In genomic region chr6:138393871-138394783, GRCh38 we compare ENCODE assay signal across 21 cellular contexts. TPM values are rescaled to one million over a fixed set of nuclear protein-coding genes. Genes with fewer than 3 reads are reported as not detected.
DNase-seq lines count a peak whose midpoint lies in the region; ATAC-seq, FAIRE-seq and TF ChIP-seq lines count a peak whose summit lies in the region.
"Had no signal": no experiment of that assay in that cellular context is flagged by ENCODE, and none has a peak within 500 bp of the region (broad histone marks: within the 10 kb centered on the region; RNA-seq: fewer than 3 reads in every experiment).

No MANE protein-coding gene starts in this region.

- no TSS peak for BruUV-seq in GM12878 (replicated peaks; lab: Mats Ljungman, UMichigan)

- H3K9me2 ChIP-seq in MM.1S (replicated peaks; ENCODE audit: insufficient read depth, low read length) = no peaks in the 10 kb centered on the region

- RAD21 ChIA-PET in GM12878 (lab: Charles Lee; ENCODE audit: unreplicated experiment) = no interaction called here

- H3K4me2 ChIP-seq in MM.1S (ENCODE audit: low read depth, low read length) = peak overlapping the region; percentile 35; the same call in 1 of the 2 replicates
- H3K4me2 ChIP-seq in GM12878 (ENCODE audit: control insufficient read depth, insufficient read depth) = no peak overlapping the region

- in situ Hi-C loops in GM12878 (cut with MboI) = no loop called here

- no peak for TF ChIP-seq EP300 in GM12878 (IDR thresholded peaks at IDR 0.05; ENCODE audit: borderline replicate concordance in 1 of 2, control insufficient read depth in 1 of 2, low read depth in 2 of 2, low read length in 2 of 2)

- DNase-seq in Right ventricle myocardium inferior (ENCODE audit: missing footprints) = no peak
- no peak for DNase-seq in right atrium auricular region (ENCODE audit: low spot score)
- DNase-seq in MM.1S = no peak
- no peak for DNase-seq in GM12878 (ENCODE audit: low read depth, low spot score)
- DNase-seq in aorta = no peak
- no peak for DNase-seq in NCI-H187 (lab: John Stamatoyannopoulos, UW)
- DNase-seq in urothelium cell line (ENCODE audit: low spot score) = no peak
- DNase-seq: activated CD8-positive, alpha-beta T cell treated with anti-CD3 and anti-CD28 coated beads, Interleukin-2, amount 10 ng/mL, durations not matched to agents 7 days and 5 days; amygdala; NCI-H1092; RPMI8226; small intestine; stomach; uterus had no signal

- TF ChIP-seq CTCF in right atrium auricular region (IDR thresholded peaks at IDR 0.05) (no peak), MM.1S (IDR thresholded peaks at IDR 0.05; ENCODE audit: low read length) (no peak), GM12878 (IDR thresholded peaks at IDR 0.05 in 2 of 3, conservative IDR thresholded peaks at IDR 0.05 in 1 of 3; ENCODE audit: control insufficient read depth in 2 of 3, extremely low read depth in 1 of 3, insufficient read depth in 1 of 3, low read depth in 3 of 3, low read length in 3 of 3) (no peak)

- no peak for TF ChIP-seq RAD21 in GM12878 (IDR thresholded peaks at IDR 0.05; ENCODE audit: insufficient read depth, low read depth, low read length)

- H3K9me3 ChIP-seq in right atrium auricular region = no peaks in the 10 kb centered on the region
- no peaks in the 10 kb centered on the region for H3K9me3 ChIP-seq in MM.1S (replicated peaks; ENCODE audit: insufficient read depth, low read length)
- no peaks in the 10 kb centered on the region for H3K9me3 ChIP-seq in GM12878 (replicated peaks; ENCODE audit: control insufficient read depth, insufficient read depth, low read length)
- no peaks in the 10 kb centered on the region for H3K9me3 ChIP-seq in aorta (ENCODE audit: control insufficient read depth, low read length)
- H3K9me3 ChIP-seq: stomach, uterus had no signal

- H4K20me1 ChIP-seq in MM.1S (ENCODE audit: insufficient read depth, low read length) (no peaks in the 10 kb centered on the region), GM12878 (ENCODE audit: control insufficient read depth, insufficient read depth) (no peaks in the 10 kb centered on the region)

- TF ChIP-seq POLR2A in GM12878 (IDR thresholded peaks at IDR 0.05; ENCODE audit: low read depth, low read length) = no peak

- peak; percentile 90 for ATAC-seq in Right ventricle myocardium inferior
- peak; percentile 78 for ATAC-seq in GM12878
- peak; percentile 48 for ATAC-seq in aorta (ENCODE audit: low FRiP score)
- ATAC-seq in GM18907 (IDR thresholded peaks at IDR 0.05; ENCODE audit: unreplicated experiment) = no peak
- ATAC-seq: activated CD8-positive, alpha-beta T cell treated with anti-CD3 and anti-CD28 coated beads, Interleukin-2, amount 10 ng/mL, durations not matched to agents 7 days and 5 days had no signal

- H3K4me3 ChIP-seq in right atrium auricular region = no peak overlapping the region
- no peak overlapping the region for H3K4me3 ChIP-seq in MM.1S (ENCODE audit: low read length)
- H3K4me3 ChIP-seq in GM12878 = no peak overlapping the region
- no peak overlapping the region for H3K4me3 ChIP-seq in aorta (ENCODE audit: low read length in 2 of 2)
- H3K4me3 ChIP-seq: stomach, uterus had no signal

- H3K27me3 ChIP-seq in right atrium auricular region (no peaks in the 10 kb centered on the region), MM.1S (replicated peaks; ENCODE audit: insufficient read depth, low read length) (no peaks in the 10 kb centered on the region), GM12878 (replicated peaks in 1 of 2; ENCODE audit: control insufficient read depth in 2 of 2, insufficient read depth in 2 of 2, low read length in 1 of 2) (no peaks in the 10 kb centered on the region), aorta (ENCODE audit: control insufficient read depth in 1 of 2, insufficient read depth in 2 of 2, low read length in 1 of 2) (no peaks in the 10 kb centered on the region)
- H3K27me3 ChIP-seq: stomach, uterus had no signal

- POLR2A ChIA-PET in GM12878 (lab: Charles Lee) = interaction anchor here (0.6 kb wide), 1 partner anchor 632 kb away, joined by 3 read pairs; no protein-coding TSS in a partner anchor

- H2AFZ ChIP-seq in MM.1S (ENCODE audit: low read length) = 0 out of 2 replicates have a peak overlapping the region, but pooled peaks have one; percentile 9
- H2AFZ ChIP-seq in GM12878 (ENCODE audit: control insufficient read depth, low read depth, low read length) = no peak overlapping the region

- H3K9ac ChIP-seq in MM.1S (ENCODE audit: low read length) (no peak overlapping the region), GM12878 (ENCODE audit: control insufficient read depth, insufficient read depth, low read length) (no peak overlapping the region)

- H3K4me1 ChIP-seq in right atrium auricular region (peaks cover 0 to 12% of the 10 kb centered on the region in 2 donors), MM.1S (ENCODE audit: low read length) (peaks cover 10% of the 10 kb centered on the region), GM12878 (ENCODE audit: control insufficient read depth, insufficient read depth, low read length) (no peaks in the 10 kb centered on the region), aorta (ENCODE audit: control insufficient read depth in 1 of 2, insufficient read depth in 2 of 2, low read length in 2 of 2) (no peaks in the 10 kb centered on the region)
- H3K4me1 ChIP-seq: stomach, uterus had no signal

- H3K79me2 ChIP-seq in MM.1S (ENCODE audit: low read length) = no peaks in the 10 kb centered on the region
- no peaks in the 10 kb centered on the region for H3K79me2 ChIP-seq in GM12878 (ENCODE audit: control insufficient read depth, insufficient read depth, low read length)

- FAIRE-seq in GM12878 (lab: Jason Lieb, UNC) = no peak
- no peak for FAIRE-seq in urothelium cell line (lab: Jason Lieb, UNC)
- FAIRE-seq: GM18507, islet of Langerhans, small intestine, TTC549 had no signal

- SMC1A ChIA-PET in GM12878 (lab: Charles Lee; ENCODE audit: uncharacterized antibody, unreplicated experiment) = interaction anchor here (0.6 to 1.4 kb wide), 3 partner anchors 13 to 279 kb away, joined by 3 to 6 read pairs (median 3); no protein-coding TSS in a partner anchor

- no peak overlapping the region for H3K27ac ChIP-seq in right atrium auricular region
- peak overlapping the region; percentile 33; the same call in 1 of the 2 replicates for H3K27ac ChIP-seq in MM.1S (ENCODE audit: low read length)
- H3K27ac ChIP-seq in GM12878 (ENCODE audit: control insufficient read depth, insufficient read depth) = no peak overlapping the region
- H3K27ac ChIP-seq in aorta (ENCODE audit: low read depth in 1 of 2, low read length in 2 of 2) = no peak overlapping the region
- H3K27ac ChIP-seq: stomach, uterus had no signal

- 38% methylated on average over 5 of the region's 5 CpGs for WGBS in GM12878 (ENCODE audit: insufficient coverage, insufficient replicate concordance, low lambda C conversion rate, missing lambda C conversion rate)
- WGBS in aorta, 2 donors = 66 to 68% methylated on average over 5 of the region's 5 CpGs

- no peaks in the 10 kb centered on the region for H3K36me3 ChIP-seq in right atrium auricular region
- H3K36me3 ChIP-seq in MM.1S (replicated peaks; ENCODE audit: insufficient read depth, low read length) = no peaks in the 10 kb centered on the region
- no peaks in the 10 kb centered on the region for H3K36me3 ChIP-seq in GM12878 (ENCODE audit: control insufficient read depth in 2 of 2, insufficient read depth in 2 of 2, low read length in 1 of 2)
- no peaks in the 10 kb centered on the region for H3K36me3 ChIP-seq in aorta (ENCODE audit: control insufficient read depth in 1 of 2, insufficient read depth in 2 of 2, low read length in 1 of 2)
- H3K36me3 ChIP-seq: stomach, uterus had no signal

- intact Hi-C loops in Right ventricle myocardium inferior (cut with DNase I) = no loop called here
- intact Hi-C loops in GM12878 (cut with micrococcal nuclease; ENCODE audit: unreplicated experiment) = no loop called here
- intact Hi-C loops in aorta (cut with DNase I) = no loop called here

- no peaks in the 10 kb centered on the region for H3F3A ChIP-seq in MM.1S (ENCODE audit: insufficient read depth, low read length)

- CTCF ChIA-PET in GM12878 (lab: Yijun Ruan, JAX) = interaction anchor here (0.7 to 1.0 kb wide), 3 partner anchors 9 to 369 kb away, joined by 3 to 5 read pairs (median 3); no protein-coding TSS in a partner anchor

RNA-seq across cellular contexts. Expression of gene HEBP2, which starts 9.9 kb away (rescaled TPM):
- 103 TPM for total RNA-seq in Right ventricle myocardium inferior
- total RNA-seq in right atrium auricular region = 10 to 100 TPM; 41.0 to 49.2 TPM
- total RNA-seq in GM12878 (2013; cell fraction: nucleolus; rRNA removed) = 10.2 and 10.9 TPM in 2 replicates
- 13.1 and 15.2 TPM in 2 replicates for total RNA-seq in GM12878 (2014; rRNA removed)
- total RNA-seq in GM12878 (2014; rRNA removed; fragmentation: Illumina TruSeq; extraction: Trizol) = 7.0 and 7.4 TPM in 2 replicates
- total RNA-seq in GM12878 (2021) = 23.8 and 24.8 TPM in 2 replicates
- polyA plus RNA-seq in GM12878 (2011; ENCODE audit: low read depth) = 2.8 TPM
- polyA plus RNA-seq in GM12878 (2011; rRNA removed) = 25.2 and 52.2 TPM in 2 replicates
- 6.2 and 11.5 TPM in 2 replicates for polyA plus RNA-seq in GM12878 (2011; cell fraction: cytosol; rRNA removed)
- 10.9 and 12.1 TPM in 2 replicates for polyA plus RNA-seq in GM12878 (2011; cell fraction: nucleus; rRNA removed)
- 13.6 and 18.6 TPM in 2 replicates for polyA plus RNA-seq in GM12878 (2012)
- 3.9 and 5.3 TPM in 2 replicates for polyA plus RNA-seq in GM12878 (2014; fragmentation: Illumina TruSeq; extraction: Trizol)
- 10 to 100 TPM in 1 of 2 experiments, 1 to 10 TPM in 1; 3.8 to 17.2 TPM for polyA plus RNA-seq in GM12878 (2014; fragmentation: Nextera tagmentation; extraction: Ambion mirVana)
- 16.7 and 17.5 TPM in 2 replicates for polyA plus RNA-seq in GM12878 (2014; rRNA removed)
- polyA plus RNA-seq in GM12878 (2016; fragmentation: Nextera tagmentation; extraction: Ambion mirVana) = 10 to 100 TPM; 40.1 to 41.8 TPM
- polyA minus RNA-seq in GM12878 (2011; rRNA and poly(A)+ RNA removed) = 3.5 and 5.9 TPM in 2 replicates
- 2.2 and 4.4 TPM in 2 replicates for polyA minus RNA-seq in GM12878 (2011; cell fraction: cytosol; rRNA and poly(A)+ RNA removed)
- polyA minus RNA-seq in GM12878 (2011; cell fraction: nucleus; rRNA and poly(A)+ RNA removed) = 2.7 and 4.0 TPM in 2 replicates
- 10 to 100 TPM; 58.6 to 68.0 TPM for total RNA-seq in aorta
- polyA plus RNA-seq in aorta = 10 to 100 TPM; 13.3 to 22.8 TPM

RNA-seq across cellular contexts. Expression of gene SMIM28, which starts 16.4 kb away (rescaled TPM):
- not detected for total RNA-seq in Right ventricle myocardium inferior
- not detected for total RNA-seq in right atrium auricular region
- total RNA-seq in GM12878 (2013; cell fraction: nucleolus; rRNA removed) = not detected in 2 replicates
- total RNA-seq in GM12878 (2014; rRNA removed) = not detected in 2 replicates
- not detected in 2 replicates for total RNA-seq in GM12878 (2014; rRNA removed; fragmentation: Illumina TruSeq; extraction: Trizol)
- total RNA-seq in GM12878 (2021) = not detected in 2 replicates
- polyA plus RNA-seq in GM12878 (2011; ENCODE audit: low read depth) = not detected
- not detected in 2 replicates for polyA plus RNA-seq in GM12878 (2011; rRNA removed)
- polyA plus RNA-seq in GM12878 (2011; cell fraction: cytosol; rRNA removed) = not detected in 2 replicates
- polyA plus RNA-seq in GM12878 (2011; cell fraction: nucleus; rRNA removed) = not detected in 2 replicates
- not detected in 2 replicates for polyA plus RNA-seq in GM12878 (2012)
- not detected in 2 replicates for polyA plus RNA-seq in GM12878 (2014; fragmentation: Illumina TruSeq; extraction: Trizol)
- polyA plus RNA-seq in GM12878 (2014; fragmentation: Nextera tagmentation; extraction: Ambion mirVana) = not detected
- polyA plus RNA-seq in GM12878 (2014; rRNA removed) = not detected in 2 replicates
- not detected for polyA plus RNA-seq in GM12878 (2016; fragmentation: Nextera tagmentation; extraction: Ambion mirVana)
- polyA minus RNA-seq in GM12878 (2011; rRNA and poly(A)+ RNA removed) = not detected in 2 replicates
- polyA minus RNA-seq in GM12878 (2011; cell fraction: cytosol; rRNA and poly(A)+ RNA removed) = not detected in 2 replicates
- polyA minus RNA-seq in GM12878 (2011; cell fraction: nucleus; rRNA and poly(A)+ RNA removed) = not detected in 2 replicates
- total RNA-seq in aorta = not detected
- not detected for polyA plus RNA-seq in aorta
- total RNA-seq: activated CD8-positive, alpha-beta T cell treated with anti-CD3 and anti-CD28 coated beads, Interleukin-2, amount 10 ng/mL, durations not matched to agents 7 days and 5 days; HT-29; mononuclear cell; osteocyte; stomach; uterus had no signal
- polyA plus RNA-seq: stomach had no signal
